ENCODE assay signal across 1 cellular context in the genomic region with DNA sequence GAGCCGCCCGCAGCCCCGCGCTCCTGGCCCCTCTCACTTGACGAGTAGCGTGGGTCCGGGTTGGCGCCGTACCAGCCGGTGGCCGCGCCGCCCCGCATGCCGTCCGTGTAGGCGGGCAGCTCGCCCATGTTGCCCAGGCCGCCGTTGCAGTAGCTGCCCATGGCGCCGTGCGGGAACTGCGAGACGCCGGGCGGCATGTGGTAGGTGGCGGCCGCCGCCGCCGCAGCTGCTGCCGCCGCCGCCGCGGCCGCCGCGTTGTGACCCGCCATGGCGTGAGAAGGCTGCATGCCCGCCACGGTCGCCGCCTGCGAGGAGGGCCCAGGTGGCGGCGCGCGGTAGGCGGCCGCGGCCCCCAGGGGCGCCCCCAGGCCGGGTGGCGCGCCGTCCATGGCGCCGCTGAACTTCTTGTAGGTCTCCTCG.
A peak's percentile ranks its signal among the peaks of the same experiment; 100 is the strongest.
TF ChIP-seq lines count a peak whose summit lies in the region.

No MANE protein-coding gene starts in this region.

TF ChIP-seq in HEK293, 187 proteins besides CTCF, POLR2A, EP300 and RAD21 (continued from another document):
- TF ChIP-seq, protein P1, sequence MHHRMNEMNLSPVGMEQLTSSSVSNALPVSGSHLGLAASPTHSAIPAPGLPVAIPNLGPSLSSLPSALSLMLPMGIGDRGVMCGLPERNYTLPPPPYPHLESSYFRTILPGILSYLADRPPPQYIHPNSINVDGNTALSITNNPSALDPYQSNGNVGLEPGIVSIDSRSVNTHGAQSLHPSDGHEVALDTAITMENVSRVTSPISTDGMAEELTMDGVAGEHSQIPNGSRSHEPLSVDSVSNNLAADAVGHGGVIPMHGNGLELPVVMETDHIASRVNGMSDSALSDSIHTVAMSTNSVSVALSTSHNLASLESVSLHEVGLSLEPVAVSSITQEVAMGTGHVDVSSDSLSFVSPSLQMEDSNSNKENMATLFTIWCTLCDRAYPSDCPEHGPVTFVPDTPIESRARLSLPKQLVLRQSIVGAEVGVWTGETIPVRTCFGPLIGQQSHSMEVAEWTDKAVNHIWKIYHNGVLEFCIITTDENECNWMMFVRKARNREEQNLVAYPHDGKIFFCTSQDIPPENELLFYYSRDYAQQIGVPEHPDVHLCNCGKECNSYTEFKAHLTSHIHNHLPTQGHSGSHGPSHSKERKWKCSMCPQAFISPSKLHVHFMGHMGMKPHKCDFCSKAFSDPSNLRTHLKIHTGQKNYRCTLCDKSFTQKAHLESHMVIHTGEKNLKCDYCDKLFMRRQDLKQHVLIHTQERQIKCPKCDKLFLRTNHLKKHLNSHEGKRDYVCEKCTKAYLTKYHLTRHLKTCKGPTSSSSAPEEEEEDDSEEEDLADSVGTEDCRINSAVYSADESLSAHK (tag by site-specific recombination; IDR thresholded peaks at IDR 0.05), result no peak
- TF ChIP-seq ZNF335 (tag by site-specific recombination; conservative IDR thresholded peaks at IDR 0.05) (no peak), ZNF391 (tag by site-specific recombination; IDR thresholded peaks at IDR 0.05; ENCODE audit: borderline replicate concordance, low read depth) (no peak), ZNF157 (tag by site-specific recombination; IDR thresholded peaks at IDR 0.05) (no peak), ZBTB8A (tag by site-specific recombination; IDR thresholded peaks at IDR 0.05) (peak; percentile 66), EGR2 (tag by site-specific recombination; IDR thresholded peaks at IDR 0.05; ENCODE audit: low read depth) (peak; percentile 70; the same call in 1 of the 2 replicates), GFI1B (tag by site-specific recombination; IDR thresholded peaks at IDR 0.05) (no peak), ZNF561 (tag by site-specific recombination; IDR thresholded peaks at IDR 0.05; ENCODE audit: borderline replicate concordance) (no peak), ZNF341 (tag by site-specific recombination; IDR thresholded peaks at IDR 0.05; ENCODE audit: low read depth) (no peak), SCRT1 (tag by site-specific recombination; IDR thresholded peaks at IDR 0.05; ENCODE audit: borderline replicate concordance) (no peak), SETDB1 (IDR thresholded peaks at IDR 0.05; ENCODE audit: insufficient read length, low read length) (no peak), ZNF776 (tag by site-specific recombination; IDR thresholded peaks at IDR 0.05; ENCODE audit: borderline replicate concordance) (no peak), KLF7 (tag by site-specific recombination; IDR thresholded peaks at IDR 0.05; ENCODE audit: borderline replicate concordance) (no peak), ZNF184 (tag by site-specific recombination; IDR thresholded peaks at IDR 0.05) (no peak), MEIS1 (CRISPR knock-in tag; IDR thresholded peaks at IDR 0.05; ENCODE audit: borderline replicate concordance) (0 out of 2 replicates have a peak, but pooled peaks have one; percentile 26), ZNF514 (tag by site-specific recombination; IDR thresholded peaks at IDR 0.05) (no peak), ZEB2 (tag by site-specific recombination; IDR thresholded peaks at IDR 0.05) (no peak), ZNF274 (IDR thresholded peaks at IDR 0.05; ENCODE audit: low read length) (no peak), ZNF274 (tag by site-specific recombination; IDR thresholded peaks at IDR 0.05; ENCODE audit: borderline replicate concordance) (no peak)
- TF ChIP-seq, protein P2, sequence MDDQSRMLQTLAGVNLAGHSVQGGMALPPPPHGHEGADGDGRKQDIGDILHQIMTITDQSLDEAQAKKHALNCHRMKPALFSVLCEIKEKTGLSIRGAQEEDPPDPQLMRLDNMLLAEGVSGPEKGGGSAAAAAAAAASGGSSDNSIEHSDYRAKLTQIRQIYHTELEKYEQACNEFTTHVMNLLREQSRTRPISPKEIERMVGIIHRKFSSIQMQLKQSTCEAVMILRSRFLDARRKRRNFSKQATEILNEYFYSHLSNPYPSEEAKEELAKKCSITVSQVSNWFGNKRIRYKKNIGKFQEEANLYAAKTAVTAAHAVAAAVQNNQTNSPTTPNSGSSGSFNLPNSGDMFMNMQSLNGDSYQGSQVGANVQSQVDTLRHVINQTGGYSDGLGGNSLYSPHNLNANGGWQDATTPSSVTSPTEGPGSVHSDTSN (CRISPR knock-in tag; IDR thresholded peaks at IDR 0.05), result 0 out of 2 replicates have a peak, but pooled peaks have one; percentile 51
- TF ChIP-seq, protein P3, sequence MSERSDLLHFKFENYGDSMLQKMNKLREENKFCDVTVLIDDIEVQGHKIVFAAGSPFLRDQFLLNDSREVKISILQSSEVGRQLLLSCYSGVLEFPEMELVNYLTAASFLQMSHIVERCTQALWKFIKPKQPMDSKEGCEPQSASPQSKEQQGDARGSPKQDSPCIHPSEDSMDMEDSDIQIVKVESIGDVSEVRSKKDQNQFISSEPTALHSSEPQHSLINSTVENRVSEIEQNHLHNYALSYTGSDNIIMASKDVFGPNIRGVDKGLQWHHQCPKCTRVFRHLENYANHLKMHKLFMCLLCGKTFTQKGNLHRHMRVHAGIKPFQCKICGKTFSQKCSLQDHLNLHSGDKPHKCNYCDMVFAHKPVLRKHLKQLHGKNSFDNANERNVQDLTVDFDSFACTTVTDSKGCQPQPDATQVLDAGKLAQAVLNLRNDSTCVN (tag by site-specific recombination; optimal IDR thresholded peaks at IDR 0.05), result peak; percentile 79
- TF ChIP-seq, protein P4, sequence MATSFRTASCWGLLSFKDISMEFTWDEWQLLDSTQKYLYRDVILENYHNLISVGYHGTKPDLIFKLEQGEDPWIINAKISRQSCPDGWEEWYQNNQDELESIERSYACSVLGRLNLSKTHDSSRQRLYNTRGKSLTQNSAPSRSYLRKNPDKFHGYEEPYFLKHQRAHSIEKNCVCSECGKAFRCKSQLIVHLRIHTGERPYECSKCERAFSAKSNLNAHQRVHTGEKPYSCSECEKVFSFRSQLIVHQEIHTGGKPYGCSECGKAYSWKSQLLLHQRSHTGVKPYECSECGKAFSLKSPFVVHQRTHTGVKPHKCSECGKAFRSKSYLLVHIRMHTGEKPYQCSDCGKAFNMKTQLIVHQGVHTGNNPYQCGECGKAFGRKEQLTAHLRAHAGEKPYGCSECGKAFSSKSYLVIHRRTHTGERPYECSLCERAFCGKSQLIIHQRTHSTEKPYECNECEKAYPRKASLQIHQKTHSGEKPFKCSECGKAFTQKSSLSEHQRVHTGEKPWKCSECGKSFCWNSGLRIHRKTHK (tag by site-specific recombination; IDR thresholded peaks at IDR 0.05), result no peak
